8 cellular contexts compared by ENCODE assay signal in genomic region chr1:39576016-39576657, GRCh38. TPM values are rescaled to one million over a fixed set of nuclear protein-coding genes. Genes with fewer than 3 reads are reported as not detected.
DNase-seq lines count a peak whose midpoint lies in the region; ATAC-seq and TF ChIP-seq lines count a peak whose summit lies in the region.

No MANE protein-coding gene starts in this region.

- H3K9ac ChIP-seq in neural cell (ENCODE audit: low read length) = peak overlapping the region; percentile 83

- H3K4me1 ChIP-seq in GM23338 (ENCODE audit: insufficient read depth) = peaks cover 19% of the 10 kb centered on the region

- peak overlapping the region; percentile 97 for H3K4me2 ChIP-seq in GM23338
- no peak overlapping the region for H3K4me2 ChIP-seq in neural cell (ENCODE audit: low read length)

- H4K20me1 ChIP-seq in GM23338 (replicated peaks; ENCODE audit: insufficient read depth) = peaks cover 45% of the 10 kb centered on the region
- H4K20me1 ChIP-seq in neural cell (ENCODE audit: insufficient read depth) = peaks cover 12% of the 10 kb centered on the region

- no peaks in the 10 kb centered on the region for H3K9me3 ChIP-seq in neural cell (ENCODE audit: low read length)

- TF ChIP-seq RAD21 in neural cell (conservative IDR thresholded peaks at IDR 0.05) = no peak

- H3K79me2 ChIP-seq in GM23338 (replicated peaks; ENCODE audit: insufficient read depth) = peaks cover 54% of the 10 kb centered on the region
- peaks cover 42% of the 10 kb centered on the region for H3K79me2 ChIP-seq in neural cell (replicated peaks; ENCODE audit: insufficient read depth, low read length)

- TF ChIP-seq POLR2A in NB4 (IDR thresholded peaks at IDR 0.05; ENCODE audit: extremely low read depth, insufficient read length) = no peak

- POLR2A ChIA-PET in GM10248 (lab: Yijun Ruan, JAX) = interaction anchor here (0.6 to 1.0 kb wide), 3 partner anchors 10 to 246 kb away, joined by 3 to 4 read pairs (median 3); no protein-coding TSS in a partner anchor

- H3K4me3 Mint-ChIP-seq in GM23338 = peak overlapping the region; percentile 92
- peak overlapping the region; percentile 93 to 96 for H3K4me3 Mint-ChIP-seq in activated T-cell treated with anti-CD3 and anti-CD28 coated beads, Interleukin-2, amount 50 U/mL, for 72 hours

- ATAC-seq in GM23338 = peak; percentile 30
- peak; percentile 40 to 51 for ATAC-seq in activated T-cell treated with anti-CD3 and anti-CD28 coated beads, Interleukin-2, amount 50 U/mL, for 72 hours (replicated peaks in 1 of 2)

- H2AFZ ChIP-seq in GM23338 (0 out of 2 replicates have a peak overlapping the region, but pooled peaks have one; percentile 38), neural cell (ENCODE audit: low read depth, low read length) (peak overlapping the region; percentile 45)

- CTCF ChIA-PET in GM10248 (lab: Yijun Ruan, JAX) = interaction anchor here (0.7 to 3.8 kb wide), 9 partner anchors 11 to 392 kb away, joined by 3 to 12 read pairs (median 4); no protein-coding TSS in a partner anchor

- H3K27me3 ChIP-seq in GM23338 (ENCODE audit: insufficient read depth) (no peaks in the 10 kb centered on the region), neural cell (ENCODE audit: insufficient read depth, low read depth, low read length) (no peaks in the 10 kb centered on the region)

- DNase-seq in GM10248 (ENCODE audit: extremely low spot score) = peak; percentile 49
- DNase-seq in GM23338 (ENCODE audit: low spot score) = peak; percentile 39
- peak; percentile 39 for DNase-seq in NB4 (ENCODE audit: low read depth)
- DNase-seq in activated T-cell treated with anti-CD3 and anti-CD28 coated beads, Interleukin-2, amount 50 U/mL, for 72 hours = peak; percentile 42 to 51
- DNase-seq in fibroblast of peridontal ligament (ENCODE audit: extremely low read depth) = peak; percentile 21
- no peak for DNase-seq in NCI-H2171 (lab: John Stamatoyannopoulos, UW)
- no peak for DNase-seq in NCI-H128 (lab: John Stamatoyannopoulos, UW; ENCODE audit: unreplicated experiment)

- H3K27ac Mint-ChIP-seq in GM23338 = no peak overlapping the region; the same call in 1 of the 2 replicates
- H3K27ac Mint-ChIP-seq in activated T-cell treated with anti-CD3 and anti-CD28 coated beads, Interleukin-2, amount 50 U/mL, for 72 hours = peak overlapping the region; percentile 94

- peaks cover 47% of the 10 kb centered on the region for H3K36me3 Mint-ChIP-seq in GM23338 (ENCODE audit: low read depth)
- peaks cover 5 to 26% of the 10 kb centered on the region in 2 donors for H3K36me3 Mint-ChIP-seq in activated T-cell treated with anti-CD3 and anti-CD28 coated beads, Interleukin-2, amount 50 U/mL, for 72 hours (ENCODE audit: insufficient read depth in 2 of 2)

- no peak for TF ChIP-seq EP300 in neural cell (conservative IDR thresholded peaks at IDR 0.05; ENCODE audit: poor library complexity, severe bottlenecking)

- H3K9me3 Mint-ChIP-seq in GM23338 = no peaks in the 10 kb centered on the region
- H3K9me3 Mint-ChIP-seq in activated T-cell treated with anti-CD3 and anti-CD28 coated beads, Interleukin-2, amount 50 U/mL, for 72 hours = no peaks in the 10 kb centered on the region

- H3K9me2 ChIP-seq in GM23338 (ENCODE audit: insufficient read depth) (no peaks in the 10 kb centered on the region), neural cell (ENCODE audit: insufficient read depth, low read length) (no peaks in the 10 kb centered on the region)

- H3K4me3 ChIP-seq in GM23338 (peak overlapping the region; percentile 95), NB4 (ENCODE audit: low read depth, low read length) (peak overlapping the region; percentile 94), neural cell (ENCODE audit: low read length) (peak overlapping the region; percentile 96)

- H3F3A ChIP-seq in GM23338 (replicated peaks; ENCODE audit: low read depth) (peaks cover 5% of the 10 kb centered on the region), neural cell (ENCODE audit: insufficient read depth, low read length, poor library complexity, severe bottlenecking) (no peaks in the 10 kb centered on the region)

- H3K36me3 ChIP-seq in GM23338 (ENCODE audit: insufficient read depth) = peaks cover 21% of the 10 kb centered on the region
- peaks cover 3% of the 10 kb centered on the region for H3K36me3 ChIP-seq in neural cell (ENCODE audit: insufficient read depth, low read length)

- 0 out of 2 replicates have a peak overlapping the region, but pooled peaks have one; percentile 45 for H3K27ac ChIP-seq in GM23338 (ENCODE audit: low read depth)
- peak overlapping the region; percentile 65 for H3K27ac ChIP-seq in neural cell (ENCODE audit: low read length)

- TF ChIP-seq CTCF in GM10248 (IDR thresholded peaks at IDR 0.05; ENCODE audit: control extremely low read depth, extremely low read depth, low read depth, missing control alignments) = no peak
- TF ChIP-seq CTCF in GM23338 (conservative IDR thresholded peaks at IDR 0.05; ENCODE audit: low read depth in 2 of 2) = no peak
- TF ChIP-seq CTCF in NB4 (IDR thresholded peaks at IDR 0.05; ENCODE audit: low read depth, low read length) = no peak
- TF ChIP-seq CTCF in neural cell (IDR thresholded peaks at IDR 0.05; ENCODE audit: poor library complexity, severe bottlenecking) = no peak

- peaks cover 9% of the 10 kb centered on the region for H3K27me3 Mint-ChIP-seq in GM23338 (ENCODE audit: insufficient read depth, low read depth, poor library complexity)
- H3K27me3 Mint-ChIP-seq in activated T-cell treated with anti-CD3 and anti-CD28 coated beads, Interleukin-2, amount 50 U/mL, for 72 hours (ENCODE audit: low read depth) = no peaks in the 10 kb centered on the region

- peaks cover 22% of the 10 kb centered on the region for H3K4me1 Mint-ChIP-seq in GM23338
- peaks cover 43% of the 10 kb centered on the region for H3K4me1 Mint-ChIP-seq in activated T-cell treated with anti-CD3 and anti-CD28 coated beads, Interleukin-2, amount 50 U/mL, for 72 hours (ENCODE audit: low read depth)

TF ChIP-seq in GM23338, 12 proteins besides CTCF, POLR2A, EP300 and RAD21 (continues in another document):
- TF ChIP-seq EZH2 (IDR thresholded peaks at IDR 0.05; ENCODE audit: low read depth, unreplicated experiment) = no peak
- no peak for TF ChIP-seq POLR2AphosphoS5 (IDR thresholded peaks at IDR 0.05; ENCODE audit: low read depth)

TF ChIP-seq in neural cell, 6 proteins besides CTCF, POLR2A, EP300 and RAD21:
- no peak for TF ChIP-seq POLR2AphosphoS5 (IDR thresholded peaks at IDR 0.05)
- TF ChIP-seq EZH2 (IDR thresholded peaks at IDR 0.05; ENCODE audit: borderline replicate concordance, insufficient read depth, low read length, poor library complexity, severe bottlenecking) = no peak
- no peak for TF ChIP-seq SMC3 (conservative IDR thresholded peaks at IDR 0.05; ENCODE audit: poor library complexity)
- no peak for TF ChIP-seq MXI1 (conservative IDR thresholded peaks at IDR 0.05; ENCODE audit: poor library complexity, severe bottlenecking)
- TF ChIP-seq REST (IDR thresholded peaks at IDR 0.05; ENCODE audit: borderline replicate concordance) = no peak
- TF ChIP-seq TAF1 (IDR thresholded peaks at IDR 0.05; ENCODE audit: low read depth) = no peak

RNA-seq across cellular contexts. Expression of gene PABPC4, which starts 0.5 kb away (rescaled TPM):
- 193 and 199 TPM in 2 replicates for total RNA-seq in GM23338 (2014; rRNA removed; shearing (Covaris generic))
- polyA plus RNA-seq in GM23338 (2016; fragmentation: Nextera tagmentation; extraction: Ambion mirVana) (280 and 328 TPM in 2 replicates), neural cell (105 and 115 TPM in 2 replicates)
- total RNA-seq in activated T-cell treated with anti-CD3 and anti-CD28 coated beads, Interleukin-2, amount 50 U/mL, for 72 hours = 100 to 1,000 TPM; 333 to 424 TPM
- polyA minus RNA-seq in neural cell = 96.7 and 97.9 TPM in 2 replicates

Comparison
In these comparisons a context has a peak if more than half of its experiments do, and no peak if none do; other contexts are left out.
1. DNase-seq: peak in GM10248 (single experiment), GM23338 (single experiment), NB4 (single experiment), activated T-cell treated with anti-CD3 and anti-CD28 coated beads, Interleukin-2, amount 50 U/mL, for 72 hours (2 of 2) and fibroblast of peridontal ligament (single experiment); none in NCI-H2171 (single experiment) and NCI-H128 (single experiment).
2. Peak in every context shown above with its lines, with median percentiles within 50 percentile points of each other: H3K4me3 ChIP-seq.